ENCODE assay signal across 8 cellular contexts in the genomic region with DNA sequence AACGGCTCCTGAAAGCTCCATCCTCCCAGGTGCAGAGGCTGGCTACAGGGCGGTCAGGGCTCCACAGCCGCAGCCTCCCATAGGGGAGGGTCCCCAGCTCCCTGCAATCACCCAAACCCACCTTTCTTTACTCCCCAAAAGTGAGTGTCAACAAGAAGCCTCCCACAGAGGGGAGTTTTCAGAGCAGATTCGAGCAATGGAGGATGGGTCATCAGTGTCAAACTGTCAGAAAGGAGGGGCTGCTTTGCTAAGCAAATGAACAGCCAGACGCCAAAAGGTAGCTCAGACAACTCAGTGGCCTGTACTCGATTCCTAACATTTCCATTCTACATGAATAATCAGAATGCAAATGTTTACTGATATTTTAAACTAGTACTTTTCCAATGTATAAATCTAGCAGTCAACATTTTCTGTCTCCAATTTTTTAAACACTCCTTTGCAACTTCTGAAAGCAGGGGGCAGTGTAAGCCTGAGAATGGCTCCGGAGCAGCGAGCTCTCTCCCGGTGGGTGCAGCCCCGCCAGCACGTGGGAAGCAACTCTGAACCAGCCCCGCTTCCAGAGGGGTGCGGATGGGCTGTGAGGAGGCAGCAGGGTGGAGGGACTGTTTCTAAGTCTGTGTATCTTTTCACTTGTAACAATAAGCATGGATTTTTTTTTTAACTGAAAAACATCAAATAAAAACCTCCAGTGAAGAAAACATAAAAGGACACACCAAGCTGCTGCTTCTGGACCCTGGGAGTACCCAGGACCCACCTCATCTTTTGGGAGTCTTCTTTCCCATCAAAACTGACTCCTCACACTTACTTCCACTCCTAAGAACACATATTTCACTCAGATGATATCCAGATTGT. TPM values are rescaled to one million over a fixed set of nuclear protein-coding genes. Genes with fewer than 3 reads are reported as not detected.
DNase-seq lines count a peak whose midpoint lies in the region; ATAC-seq, FAIRE-seq and TF ChIP-seq lines count a peak whose summit lies in the region.

No MANE protein-coding gene starts in this region.

- H2AFZ ChIP-seq in DND-41 (ENCODE audit: low read depth, low read length) (no peak overlapping the region), astrocyte (ENCODE audit: low read depth, low read length) (no peak overlapping the region), smooth muscle cell (ENCODE audit: low read depth) (no peak overlapping the region)

- H3K4me1 ChIP-seq in DND-41 (ENCODE audit: insufficient read depth, low read length) (no peaks in the 10 kb centered on the region), astrocyte (ENCODE audit: insufficient read depth, low read length) (no peaks in the 10 kb centered on the region), right cardiac atrium (ENCODE audit: control insufficient read depth, insufficient read depth, low read length) (no peaks in the 10 kb centered on the region), smooth muscle cell (ENCODE audit: low read depth) (no peaks in the 10 kb centered on the region)

- H3K79me2 ChIP-seq in DND-41 (ENCODE audit: insufficient read depth, low read length): peaks cover 38% of the 10 kb centered on the region
- H3K79me2 ChIP-seq in astrocyte (ENCODE audit: insufficient read depth, low read length): peaks cover 9% of the 10 kb centered on the region
- no peaks in the 10 kb centered on the region for H3K79me2 ChIP-seq in smooth muscle cell (ENCODE audit: low read depth)

- peak; percentile 78 for ATAC-seq in DND-41 (ENCODE audit: insufficient read depth, low read depth)
- ATAC-seq in right cardiac atrium: peak; percentile 55 to 68
- ATAC-seq in GM18907 (IDR thresholded peaks at IDR 0.05; ENCODE audit: unreplicated experiment): no peak

- H3K4me1 Mint-ChIP-seq in astrocyte (ENCODE audit: low read depth, unreplicated experiment): peaks cover 2% of the 10 kb centered on the region

- H3K4me3 ChIP-seq in DND-41 (ENCODE audit: low read depth in 1 of 2, low read length in 2 of 2) (no peak overlapping the region), astrocyte (ENCODE audit: insufficient read depth, low read depth, low read length) (no peak overlapping the region), right cardiac atrium (ENCODE audit: low read length) (no peak overlapping the region), smooth muscle cell (no peak overlapping the region)

- DNase-seq in DND-41 (peak; percentile 57), Kasumi-1 (lab: John Stamatoyannopoulos, UW) (peak; percentile 67 to 73), T-helper 22 cell (ENCODE audit: low read depth) (peak; percentile 36), astrocyte (ENCODE audit: low read depth) (peak; percentile 23), right cardiac atrium (peak; percentile 51 to 78 (median 72)), smooth muscle cell (lab: John Stamatoyannopoulos, UW; ENCODE audit: unreplicated experiment) (no peak), NCI-H1048 (lab: John Stamatoyannopoulos, UW) (no peak)

- H3K9ac ChIP-seq in DND-41 (ENCODE audit: low read depth, low read length) (no peak overlapping the region), astrocyte (ENCODE audit: low read length) (no peak overlapping the region), smooth muscle cell (ENCODE audit: low read depth) (no peak overlapping the region)

- WGBS in right cardiac atrium: 37% methylated on average over 13 of the region's 13 CpGs
- WGBS in smooth muscle cell (ENCODE audit: low lambda C conversion rate): 50% methylated on average over 13 of the region's 13 CpGs

- FAIRE-seq in astrocyte (lab: Jason Lieb, UNC): no peak

- H3K9me3 ChIP-seq in DND-41 (ENCODE audit: insufficient read depth, low read length, severe bottlenecking): no peaks in the 10 kb centered on the region
- H3K9me3 ChIP-seq in astrocyte (ENCODE audit: insufficient read depth, low read depth, low read length): no peaks in the 10 kb centered on the region
- no peaks in the 10 kb centered on the region for H3K9me3 ChIP-seq in right cardiac atrium (ENCODE audit: control insufficient read depth, low read length)
- H3K9me3 ChIP-seq in smooth muscle cell (replicated peaks; ENCODE audit: low read depth): no peaks in the 10 kb centered on the region

- H3K27me3 ChIP-seq in DND-41 (ENCODE audit: insufficient read depth, low read length, poor library complexity) (no peaks in the 10 kb centered on the region), astrocyte (ENCODE audit: insufficient read depth, low read length) (no peaks in the 10 kb centered on the region), right cardiac atrium (ENCODE audit: control insufficient read depth, insufficient read depth) (no peaks in the 10 kb centered on the region), smooth muscle cell (ENCODE audit: low read depth) (no peaks in the 10 kb centered on the region)

- peaks cover 12% of the 10 kb centered on the region for H3K36me3 Mint-ChIP-seq in astrocyte (ENCODE audit: low read depth, unreplicated experiment)

- no peak overlapping the region for H3K27ac Mint-ChIP-seq in astrocyte (ENCODE audit: unreplicated experiment)

- no peak overlapping the region for H3K4me3 Mint-ChIP-seq in astrocyte (ENCODE audit: unreplicated experiment)

- no peaks in the 10 kb centered on the region for H3K27me3 Mint-ChIP-seq in astrocyte (ENCODE audit: low read depth, unreplicated experiment)

- peaks cover 89% of the 10 kb centered on the region for H3K36me3 ChIP-seq in DND-41 (ENCODE audit: insufficient read depth, low read length)
- H3K36me3 ChIP-seq in astrocyte (ENCODE audit: insufficient read depth, low read length): peaks cover 4% of the 10 kb centered on the region
- no peaks in the 10 kb centered on the region for H3K36me3 ChIP-seq in smooth muscle cell (ENCODE audit: low read depth)

- no peak overlapping the region for H3K27ac ChIP-seq in DND-41 (ENCODE audit: low read length)
- no peak overlapping the region for H3K27ac ChIP-seq in astrocyte (ENCODE audit: low read depth, low read length)
- H3K27ac ChIP-seq in right cardiac atrium (ENCODE audit: low read length): no peak overlapping the region
- H3K27ac ChIP-seq in smooth muscle cell (ENCODE audit: low read depth): no peak overlapping the region

- H3K4me2 ChIP-seq in DND-41 (ENCODE audit: insufficient read depth, low read length): no peak overlapping the region
- no peak overlapping the region for H3K4me2 ChIP-seq in astrocyte (ENCODE audit: low read length)
- H3K4me2 ChIP-seq in smooth muscle cell: no peak overlapping the region

- no peaks in the 10 kb centered on the region for H3K9me3 Mint-ChIP-seq in astrocyte (ENCODE audit: unreplicated experiment)

- intact Hi-C loops in right cardiac atrium (cut with DNase I): loop anchor here in 3 of 4 donors (5.0 to 10.0 kb wide), 4 partner anchors 124 to 374 kb away; partner anchors contain the start of gene RPS21 (in 1 of the 3)

- TF ChIP-seq CTCF in DND-41 (IDR thresholded peaks at IDR 0.05; ENCODE audit: borderline replicate concordance, extremely low read depth, low read length, poor library complexity, severe bottlenecking) (peak; percentile 68), astrocyte (IDR thresholded peaks at IDR 0.05; ENCODE audit: insufficient read depth, low read depth, low read length) (peak; percentile 60), smooth muscle cell (IDR thresholded peaks at IDR 0.05; ENCODE audit: borderline replicate concordance, insufficient read depth, poor library complexity, severe bottlenecking) (peak; percentile 72)

- H4K20me1 ChIP-seq in DND-41 (ENCODE audit: insufficient read depth, low read length): peaks cover 62% of the 10 kb centered on the region
- H4K20me1 ChIP-seq in astrocyte (ENCODE audit: insufficient read depth, low read length): peaks cover 51% of the 10 kb centered on the region
- H4K20me1 ChIP-seq in smooth muscle cell (ENCODE audit: low read depth): peaks cover 42% of the 10 kb centered on the region

- no peaks in the 10 kb centered on the region for H3F3A ChIP-seq in smooth muscle cell (ENCODE audit: low read depth)

RNA-seq across cellular contexts. Expression of gene TAF4, which starts 54.9 kb away (rescaled TPM):
- 11.8 and 12.6 TPM in 2 replicates for total RNA-seq in astrocyte
- 10 to 100 TPM in 1 of 4 donors, 1 to 10 TPM in 3; 7.0 to 13.6 (median 8.6) TPM for total RNA-seq in right cardiac atrium
- 3.8 TPM for polyA plus RNA-seq in right cardiac atrium
- 7.4 and 8.5 TPM in 2 replicates for total RNA-seq in smooth muscle cell
- 0.67 and 0.96 TPM in 2 replicates for polyA plus RNA-seq in smooth muscle cell

Comparison
In these comparisons a context has a peak if more than half of its experiments do, and no peak if none do; other contexts are left out.
1. DNase-seq: peak in DND-41 (single experiment), Kasumi-1 (2 of 2), T-helper 22 cell (single experiment), astrocyte (single experiment) and right cardiac atrium (3 of 3); none in smooth muscle cell (single experiment) and NCI-H1048 (single experiment).
2. Peak in every context shown above with its lines, with median percentiles within 50 percentile points of each other: CTCF ChIP-seq.